Comparison of ENCODE assay signal across 1 cellular context in the genomic region with DNA sequence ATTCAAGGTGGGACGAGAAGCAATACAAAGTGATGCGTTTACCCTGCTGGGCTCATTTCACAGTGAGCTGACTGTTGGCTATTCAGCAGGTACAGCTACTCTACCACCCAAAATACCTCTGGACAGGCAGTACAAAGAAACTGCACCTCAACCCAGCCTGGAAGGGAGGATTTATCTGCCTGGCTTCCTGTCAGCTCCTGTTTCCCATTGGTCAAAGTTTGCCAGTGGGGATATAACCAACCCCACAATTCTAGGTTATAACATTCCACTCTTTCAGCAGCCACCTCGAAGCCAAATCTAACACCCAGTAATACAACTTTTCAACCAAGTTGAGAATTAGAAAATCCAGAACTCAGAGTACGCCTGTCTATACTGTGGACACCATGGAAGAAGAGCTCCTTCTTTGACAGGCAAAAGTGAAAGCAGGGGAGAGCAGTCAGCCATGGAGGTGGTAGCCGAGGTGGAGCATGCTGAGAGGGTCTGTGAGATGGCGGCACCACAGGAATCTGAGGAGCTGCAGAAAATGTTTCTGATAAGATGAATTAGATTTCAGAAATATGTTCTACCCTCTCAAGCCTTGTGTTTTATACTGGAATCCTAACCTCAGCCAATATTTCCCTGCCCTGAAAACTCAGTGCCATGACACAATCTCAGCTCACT.
TF ChIP-seq lines count a peak whose summit lies in the region.

No MANE protein-coding gene starts in this region.

TF ChIP-seq in GM23338, 12 proteins besides CTCF, POLR2A, EP300 and RAD21 (continued from another document):
- TF ChIP-seq, protein P1, sequence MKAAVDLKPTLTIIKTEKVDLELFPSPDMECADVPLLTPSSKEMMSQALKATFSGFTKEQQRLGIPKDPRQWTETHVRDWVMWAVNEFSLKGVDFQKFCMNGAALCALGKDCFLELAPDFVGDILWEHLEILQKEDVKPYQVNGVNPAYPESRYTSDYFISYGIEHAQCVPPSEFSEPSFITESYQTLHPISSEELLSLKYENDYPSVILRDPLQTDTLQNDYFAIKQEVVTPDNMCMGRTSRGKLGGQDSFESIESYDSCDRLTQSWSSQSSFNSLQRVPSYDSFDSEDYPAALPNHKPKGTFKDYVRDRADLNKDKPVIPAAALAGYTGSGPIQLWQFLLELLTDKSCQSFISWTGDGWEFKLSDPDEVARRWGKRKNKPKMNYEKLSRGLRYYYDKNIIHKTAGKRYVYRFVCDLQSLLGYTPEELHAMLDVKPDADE (IDR thresholded peaks at IDR 0.05) = no peak
- TF ChIP-seq, protein P2, sequence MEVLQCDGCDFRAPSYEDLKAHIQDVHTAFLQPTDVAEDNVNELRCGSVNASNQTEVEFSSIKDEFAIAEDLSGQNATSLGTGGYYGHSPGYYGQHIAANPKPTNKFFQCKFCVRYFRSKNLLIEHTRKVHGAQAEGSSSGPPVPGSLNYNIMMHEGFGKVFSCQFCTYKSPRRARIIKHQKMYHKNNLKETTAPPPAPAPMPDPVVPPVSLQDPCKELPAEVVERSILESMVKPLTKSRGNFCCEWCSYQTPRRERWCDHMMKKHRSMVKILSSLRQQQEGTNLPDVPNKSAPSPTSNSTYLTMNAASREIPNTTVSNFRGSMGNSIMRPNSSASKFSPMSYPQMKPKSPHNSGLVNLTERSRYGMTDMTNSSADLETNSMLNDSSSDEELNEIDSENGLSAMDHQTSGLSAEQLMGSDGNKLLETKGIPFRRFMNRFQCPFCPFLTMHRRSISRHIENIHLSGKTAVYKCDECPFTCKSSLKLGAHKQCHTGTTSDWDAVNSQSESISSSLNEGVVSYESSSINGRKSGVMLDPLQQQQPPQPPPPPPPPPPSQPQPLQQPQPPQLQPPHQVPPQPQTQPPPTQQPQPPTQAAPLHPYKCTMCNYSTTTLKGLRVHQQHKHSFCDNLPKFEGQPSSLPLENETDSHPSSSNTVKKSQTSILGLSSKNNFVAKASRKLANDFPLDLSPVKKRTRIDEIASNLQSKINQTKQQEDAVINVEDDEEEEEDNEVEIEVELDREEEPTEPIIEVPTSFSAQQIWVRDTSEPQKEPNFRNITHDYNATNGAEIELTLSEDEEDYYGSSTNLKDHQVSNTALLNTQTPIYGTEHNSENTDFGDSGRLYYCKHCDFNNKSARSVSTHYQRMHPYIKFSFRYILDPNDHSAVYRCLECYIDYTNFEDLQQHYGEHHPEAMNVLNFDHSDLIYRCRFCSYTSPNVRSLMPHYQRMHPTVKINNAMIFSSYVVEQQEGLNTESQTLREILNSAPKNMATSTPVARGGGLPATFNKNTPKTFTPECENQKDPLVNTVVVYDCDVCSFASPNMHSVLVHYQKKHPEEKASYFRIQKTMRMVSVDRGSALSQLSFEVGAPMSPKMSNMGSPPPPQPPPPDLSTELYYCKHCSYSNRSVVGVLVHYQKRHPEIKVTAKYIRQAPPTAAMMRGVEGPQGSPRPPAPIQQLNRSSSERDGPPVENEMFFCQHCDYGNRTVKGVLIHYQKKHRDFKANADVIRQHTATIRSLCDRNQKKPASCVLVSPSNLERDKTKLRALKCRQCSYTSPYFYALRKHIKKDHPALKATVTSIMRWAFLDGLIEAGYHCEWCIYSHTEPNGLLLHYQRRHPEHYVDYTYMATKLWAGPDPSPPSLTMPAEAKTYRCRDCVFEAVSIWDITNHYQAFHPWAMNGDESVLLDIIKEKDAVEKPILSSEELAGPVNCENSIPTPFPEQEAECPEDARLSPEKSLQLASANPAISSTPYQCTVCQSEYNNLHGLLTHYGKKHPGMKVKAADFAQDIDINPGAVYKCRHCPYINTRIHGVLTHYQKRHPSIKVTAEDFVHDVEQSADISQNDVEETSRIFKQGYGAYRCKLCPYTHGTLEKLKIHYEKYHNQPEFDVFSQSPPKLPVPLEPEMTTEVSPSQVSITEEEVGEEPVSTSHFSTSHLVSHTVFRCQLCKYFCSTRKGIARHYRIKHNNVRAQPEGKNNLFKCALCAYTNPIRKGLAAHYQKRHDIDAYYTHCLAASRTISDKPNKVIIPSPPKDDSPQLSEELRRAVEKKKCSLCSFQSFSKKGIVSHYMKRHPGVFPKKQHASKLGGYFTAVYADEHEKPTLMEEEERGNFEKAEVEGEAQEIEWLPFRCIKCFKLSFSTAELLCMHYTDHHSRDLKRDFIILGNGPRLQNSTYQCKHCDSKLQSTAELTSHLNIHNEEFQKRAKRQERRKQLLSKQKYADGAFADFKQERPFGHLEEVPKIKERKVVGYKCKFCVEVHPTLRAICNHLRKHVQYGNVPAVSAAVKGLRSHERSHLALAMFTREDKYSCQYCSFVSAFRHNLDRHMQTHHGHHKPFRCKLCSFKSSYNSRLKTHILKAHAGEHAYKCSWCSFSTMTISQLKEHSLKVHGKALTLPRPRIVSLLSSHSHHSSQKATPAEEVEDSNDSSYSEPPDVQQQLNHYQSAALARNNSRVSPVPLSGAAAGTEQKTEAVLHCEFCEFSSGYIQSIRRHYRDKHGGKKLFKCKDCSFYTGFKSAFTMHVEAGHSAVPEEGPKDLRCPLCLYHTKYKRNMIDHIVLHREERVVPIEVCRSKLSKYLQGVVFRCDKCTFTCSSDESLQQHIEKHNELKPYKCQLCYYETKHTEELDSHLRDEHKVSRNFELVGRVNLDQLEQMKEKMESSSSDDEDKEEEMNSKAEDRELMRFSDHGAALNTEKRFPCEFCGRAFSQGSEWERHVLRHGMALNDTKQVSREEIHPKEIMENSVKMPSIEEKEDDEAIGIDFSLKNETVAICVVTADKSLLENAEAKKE (CRISPR knock-in tag; IDR thresholded peaks at IDR 0.05) = no peak
- TF ChIP-seq NANOG (IDR thresholded peaks at IDR 0.05; ENCODE audit: borderline replicate concordance) = no peak
- no peak for TF ChIP-seq JUNB (IDR thresholded peaks at IDR 0.05; ENCODE audit: unreplicated experiment)
- TF ChIP-seq CREB1 (CRISPR knock-in tag; IDR thresholded peaks at IDR 0.05; ENCODE audit: low read depth) = no peak
- no peak for TF ChIP-seq EZH2 (IDR thresholded peaks at IDR 0.05; ENCODE audit: low read depth, unreplicated experiment)
- no peak for TF ChIP-seq POLR2AphosphoS5 (IDR thresholded peaks at IDR 0.05; ENCODE audit: low read depth)
